In the genomic region with DNA sequence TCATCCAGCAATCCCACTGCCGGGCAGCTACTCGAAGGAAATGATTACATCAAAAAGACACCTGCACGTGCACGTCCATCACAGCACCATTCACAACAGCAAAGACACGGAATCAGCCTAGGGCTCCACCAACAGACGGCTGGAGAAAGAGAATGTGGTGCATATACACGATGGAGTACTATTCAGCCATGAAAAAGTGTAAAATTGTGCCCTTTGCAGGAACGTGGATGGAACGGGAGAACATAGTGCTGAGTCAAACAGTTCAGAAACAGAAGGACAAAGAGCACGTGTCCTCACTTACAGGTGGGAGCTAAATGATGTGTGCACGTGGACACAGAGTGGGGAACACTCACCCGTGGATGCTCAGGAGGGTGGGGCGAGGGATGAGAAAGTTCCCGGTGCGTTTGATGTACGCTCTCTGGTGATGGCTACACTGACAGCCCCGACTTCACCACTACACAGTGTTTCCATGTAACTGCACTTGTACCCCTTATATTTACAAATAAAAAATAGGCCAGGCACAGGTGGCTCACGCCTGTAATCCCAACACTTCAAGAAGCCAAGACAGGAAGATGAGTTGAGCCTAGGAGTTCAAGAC, we compare ENCODE assay signal across 2 cellular contexts.
TF ChIP-seq lines count a peak whose summit lies in the region.

No MANE protein-coding gene starts in this region.

TF ChIP-seq in K562, 482 proteins besides CTCF, POLR2A, EP300 and RAD21 (continued from another document):
- TF ChIP-seq ELK3 (CRISPR knock-in tag; IDR thresholded peaks at IDR 0.05) (no peak), HMG20B (CRISPR knock-in tag; IDR thresholded peaks at IDR 0.05) (no peak), NCOA1 (IDR thresholded peaks at IDR 0.05; ENCODE audit: low read depth) (no peak), GATAD2B (IDR thresholded peaks at IDR 0.05; ENCODE audit: borderline replicate concordance) (no peak), KLF10 (CRISPR knock-in tag; IDR thresholded peaks at IDR 0.05) (no peak), ZMIZ1 (IDR thresholded peaks at IDR 0.05; ENCODE audit: low read depth in 2 of 2, low read length in 2 of 2) (no peak), ZNF146 (CRISPR knock-in tag; IDR thresholded peaks at IDR 0.05; ENCODE audit: unreplicated experiment) (peak; percentile 98), ZNF384 (IDR thresholded peaks at IDR 0.05; ENCODE audit: low read depth, low read length) (no peak), CBFB (CRISPR knock-in tag; IDR thresholded peaks at IDR 0.05) (no peak), ZNF311 (CRISPR knock-in tag; IDR thresholded peaks at IDR 0.05) (no peak), ZNF696 (CRISPR knock-in tag; conservative IDR thresholded peaks at IDR 0.05) (no peak), HLTF (IDR thresholded peaks at IDR 0.05) (no peak), PML (IDR thresholded peaks at IDR 0.05; ENCODE audit: low read length) (no peak)
- TF ChIP-seq, protein P1, sequence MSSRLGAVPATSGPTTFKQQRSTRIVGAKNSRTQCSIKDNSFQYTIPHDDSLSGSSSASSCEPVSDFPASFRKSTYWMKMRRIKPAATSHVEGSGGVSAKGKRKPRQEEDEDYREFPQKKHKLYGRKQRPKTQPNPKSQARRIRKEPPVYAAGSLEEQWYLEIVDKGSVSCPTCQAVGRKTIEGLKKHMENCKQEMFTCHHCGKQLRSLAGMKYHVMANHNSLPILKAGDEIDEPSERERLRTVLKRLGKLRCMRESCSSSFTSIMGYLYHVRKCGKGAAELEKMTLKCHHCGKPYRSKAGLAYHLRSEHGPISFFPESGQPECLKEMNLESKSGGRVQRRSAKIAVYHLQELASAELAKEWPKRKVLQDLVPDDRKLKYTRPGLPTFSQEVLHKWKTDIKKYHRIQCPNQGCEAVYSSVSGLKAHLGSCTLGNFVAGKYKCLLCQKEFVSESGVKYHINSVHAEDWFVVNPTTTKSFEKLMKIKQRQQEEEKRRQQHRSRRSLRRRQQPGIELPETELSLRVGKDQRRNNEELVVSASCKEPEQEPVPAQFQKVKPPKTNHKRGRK (tag; IDR thresholded peaks at IDR 0.05), result no peak

TF ChIP-seq in HepG2, 621 proteins besides CTCF, POLR2A, EP300 and RAD21 (continued from another document):
- TF ChIP-seq, protein P2, sequence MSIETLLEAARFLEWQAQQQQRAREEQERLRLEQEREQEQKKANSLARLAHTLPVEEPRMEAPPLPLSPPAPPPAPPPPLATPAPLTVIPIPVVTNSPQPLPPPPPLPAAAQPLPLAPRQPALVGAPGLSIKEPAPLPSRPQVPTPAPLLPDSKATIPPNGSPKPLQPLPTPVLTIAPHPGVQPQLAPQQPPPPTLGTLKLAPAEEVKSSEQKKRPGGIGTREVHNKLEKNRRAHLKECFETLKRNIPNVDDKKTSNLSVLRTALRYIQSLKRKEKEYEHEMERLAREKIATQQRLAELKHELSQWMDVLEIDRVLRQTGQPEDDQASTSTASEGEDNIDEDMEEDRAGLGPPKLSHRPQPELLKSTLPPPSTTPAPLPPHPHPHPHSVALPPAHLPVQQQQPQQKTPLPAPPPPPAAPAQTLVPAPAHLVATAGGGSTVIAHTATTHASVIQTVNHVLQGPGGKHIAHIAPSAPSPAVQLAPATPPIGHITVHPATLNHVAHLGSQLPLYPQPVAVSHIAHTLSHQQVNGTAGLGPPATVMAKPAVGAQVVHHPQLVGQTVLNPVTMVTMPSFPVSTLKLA (IDR thresholded peaks at IDR 0.05), result peak; percentile 62
TF ChIP-seq in HepG2: peak in this region for 1.
